In the genomic region with DNA sequence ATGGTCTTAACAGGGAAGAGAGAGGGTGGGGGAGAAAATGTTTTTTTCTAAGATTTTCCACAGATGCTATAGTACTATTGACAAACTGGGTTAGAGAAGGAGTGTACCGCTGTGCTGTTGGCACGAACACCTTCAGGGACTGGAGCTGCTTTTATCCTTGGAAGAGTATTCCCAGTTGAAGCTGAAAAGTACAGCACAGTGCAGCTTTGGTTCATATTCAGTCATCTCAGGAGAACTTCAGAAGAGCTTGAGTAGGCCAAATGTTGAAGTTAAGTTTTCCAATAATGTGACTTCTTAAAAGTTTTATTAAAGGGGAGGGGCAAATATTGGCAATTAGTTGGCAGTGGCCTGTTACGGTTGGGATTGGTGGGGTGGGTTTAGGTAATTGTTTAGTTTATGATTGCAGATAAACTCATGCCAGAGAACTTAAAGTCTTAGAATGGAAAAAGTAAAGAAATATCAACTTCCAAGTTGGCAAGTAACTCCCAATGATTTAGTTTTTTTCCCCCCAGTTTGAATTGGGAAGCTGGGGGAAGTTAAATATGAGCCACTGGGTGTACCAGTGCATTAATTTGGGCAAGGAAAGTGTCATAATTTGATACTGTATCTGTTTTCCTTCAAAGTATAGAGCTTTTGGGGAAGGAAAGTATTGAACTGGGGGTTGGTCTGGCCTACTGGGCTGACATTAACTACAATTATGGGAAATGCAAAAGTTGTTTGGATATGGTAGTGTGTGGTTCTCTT, we compare ENCODE assay signal across 8 cellular contexts. TPM values are rescaled to one million over a fixed set of nuclear protein-coding genes. Genes with fewer than 3 reads are reported as not detected.
DNase-seq lines count a peak whose midpoint lies in the region; ATAC-seq and TF ChIP-seq lines count a peak whose summit lies in the region.

No MANE protein-coding gene starts in this region.

- no peak for ATAC-seq in SK-N-SH treated with all-trans-retinoic acid at 6 μM for 48 hours

- no peaks in the 10 kb centered on the region for H3K9me3 ChIP-seq in testis

- TF ChIP-seq CTCF in testis (IDR thresholded peaks at IDR 0.05) (no peak), RWPE1 (conservative IDR thresholded peaks at IDR 0.05; ENCODE audit: low read depth) (no peak)

- peaks cover 24% of the 10 kb centered on the region for H3K4me1 ChIP-seq in testis

- CTCF ChIA-PET in RWPE1 (lab: Yijun Ruan, JAX), result interaction anchor here (0.7 kb wide), 1 partner anchor 9 kb away, joined by 3 read pairs; no protein-coding TSS in a partner anchor

- POLR2A ChIA-PET in RWPE1 (lab: Yijun Ruan, JAX; ENCODE audit: low non-redundant PET), result interaction anchor here (0.6 to 1.1 kb wide), 3 partner anchors 10 to 161 kb away, joined by 3 to 4 read pairs (median 3); no protein-coding TSS in a partner anchor

- no peaks in the 10 kb centered on the region for H3K36me3 ChIP-seq in testis (ENCODE audit: low read depth, missing control alignments)

- intact Hi-C loops in testis (cut with DNase I; ENCODE audit: low total_unique reads), result no loop called here

- H3K4me3 ChIP-seq in iPS-11a (ENCODE audit: low read depth, low read length) (peak overlapping the region; percentile 99), testis (peak overlapping the region; percentile 90 to 94)

- H3K27me3 ChIP-seq in testis, result no peaks in the 10 kb centered on the region

- peak overlapping the region; percentile 92 to 96 for H3K27ac ChIP-seq in testis
- no peak overlapping the region for H3K27ac ChIP-seq in RWPE1

- peak; percentile 26 for DNase-seq in NOMO-1 treated with DMSO at 0.1 percent for 48 hours (lab: John Stamatoyannopoulos, UW; ENCODE audit: unreplicated experiment)
- no peak for DNase-seq in NOMO-1 treated with dmso at 0.1 percent for 144 hours (lab: John Stamatoyannopoulos, UW; ENCODE audit: unreplicated experiment)
- DNase-seq in testis, result no peak
- DNase-seq in RWPE1 (ENCODE audit: low spot score), result no peak
- no peak for DNase-seq in COR-L47 (lab: John Stamatoyannopoulos, UW)
- DNase-seq in stimulated activated naive CD4-positive, alpha-beta T cell treated with Interleukin-2 at 50 U/mL for 16 hours (lab: John Stamatoyannopoulos, UW), result no peak

- WGBS in testis, 2 donors, result 0 to 2% methylated on average over 3 of the region's 3 CpGs

- no peak for TF ChIP-seq POLR2A in testis (IDR thresholded peaks at IDR 0.05)

TF ChIP-seq in SK-N-SH treated with all-trans-retinoic acid at 6 μM for 48 hours, 23 proteins besides CTCF, POLR2A, EP300 and RAD21 (continues in another document):
- TF ChIP-seq ESRRG (CRISPR knock-in tag; IDR thresholded peaks at IDR 0.05) (no peak; the same call in 1 of the 2 replicates), ZC3H10 (CRISPR knock-in tag; IDR thresholded peaks at IDR 0.05) (peak; percentile 56), GLIS3 (CRISPR knock-in tag; IDR thresholded peaks at IDR 0.05) (peak; percentile 86; the same call in 1 of the 2 replicates), BACH2 (CRISPR knock-in tag; IDR thresholded peaks at IDR 0.05; ENCODE audit: borderline replicate concordance) (no peak), OSR1 (CRISPR knock-in tag; IDR thresholded peaks at IDR 0.05) (no peak), ARNTL (CRISPR knock-in tag; IDR thresholded peaks at IDR 0.05; ENCODE audit: borderline replicate concordance, low read depth) (no peak), PPARA (CRISPR knock-in tag; IDR thresholded peaks at IDR 0.05; ENCODE audit: borderline replicate concordance) (no peak), TOX (CRISPR knock-in tag; IDR thresholded peaks at IDR 0.05; ENCODE audit: borderline replicate concordance) (peak; percentile 79; the same call in 1 of the 2 replicates), TCF4 (CRISPR knock-in tag; IDR thresholded peaks at IDR 0.05; ENCODE audit: borderline replicate concordance) (peak; percentile 7), RARB (CRISPR knock-in tag; IDR thresholded peaks at IDR 0.05) (peak; percentile 32), ZNF70 (CRISPR knock-in tag; IDR thresholded peaks at IDR 0.05) (peak; percentile 66; the same call in 1 of the 2 replicates), ZNF8 (CRISPR knock-in tag; IDR thresholded peaks at IDR 0.05) (peak; percentile 14; the same call in 1 of the 2 replicates), ZFP3 (CRISPR knock-in tag; IDR thresholded peaks at IDR 0.05) (0 out of 2 replicates have a peak, but pooled peaks have one; percentile 30), SNAI2 (CRISPR knock-in tag; IDR thresholded peaks at IDR 0.05) (peak; percentile 20)
- TF ChIP-seq, protein P1, sequence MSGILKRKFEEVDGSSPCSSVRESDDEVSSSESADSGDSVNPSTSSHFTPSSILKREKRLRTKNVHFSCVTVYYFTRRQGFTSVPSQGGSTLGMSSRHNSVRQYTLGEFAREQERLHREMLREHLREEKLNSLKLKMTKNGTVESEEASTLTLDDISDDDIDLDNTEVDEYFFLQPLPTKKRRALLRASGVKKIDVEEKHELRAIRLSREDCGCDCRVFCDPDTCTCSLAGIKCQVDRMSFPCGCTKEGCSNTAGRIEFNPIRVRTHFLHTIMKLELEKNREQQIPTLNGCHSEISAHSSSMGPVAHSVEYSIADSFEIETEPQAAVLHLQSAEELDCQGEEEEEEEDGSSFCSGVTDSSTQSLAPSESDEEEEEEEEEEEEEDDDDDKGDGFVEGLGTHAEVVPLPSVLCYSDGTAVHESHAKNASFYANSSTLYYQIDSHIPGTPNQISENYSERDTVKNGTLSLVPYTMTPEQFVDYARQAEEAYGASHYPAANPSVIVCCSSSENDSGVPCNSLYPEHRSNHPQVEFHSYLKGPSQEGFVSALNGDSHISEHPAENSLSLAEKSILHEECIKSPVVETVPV (CRISPR knock-in tag; IDR thresholded peaks at IDR 0.05), result no peak
- TF ChIP-seq, protein P2, sequence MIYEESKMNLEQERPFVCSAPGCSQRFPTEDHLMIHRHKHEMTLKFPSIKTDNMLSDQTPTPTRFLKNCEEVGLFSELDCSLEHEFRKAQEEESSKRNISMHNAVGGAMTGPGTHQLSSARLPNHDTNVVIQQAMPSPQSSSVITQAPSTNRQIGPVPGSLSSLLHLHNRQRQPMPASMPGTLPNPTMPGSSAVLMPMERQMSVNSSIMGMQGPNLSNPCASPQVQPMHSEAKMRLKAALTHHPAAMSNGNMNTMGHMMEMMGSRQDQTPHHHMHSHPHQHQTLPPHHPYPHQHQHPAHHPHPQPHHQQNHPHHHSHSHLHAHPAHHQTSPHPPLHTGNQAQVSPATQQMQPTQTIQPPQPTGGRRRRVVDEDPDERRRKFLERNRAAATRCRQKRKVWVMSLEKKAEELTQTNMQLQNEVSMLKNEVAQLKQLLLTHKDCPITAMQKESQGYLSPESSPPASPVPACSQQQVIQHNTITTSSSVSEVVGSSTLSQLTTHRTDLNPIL (CRISPR knock-in tag; IDR thresholded peaks at IDR 0.05; ENCODE audit: low read depth), result peak; percentile 84
- TF ChIP-seq, protein P3, sequence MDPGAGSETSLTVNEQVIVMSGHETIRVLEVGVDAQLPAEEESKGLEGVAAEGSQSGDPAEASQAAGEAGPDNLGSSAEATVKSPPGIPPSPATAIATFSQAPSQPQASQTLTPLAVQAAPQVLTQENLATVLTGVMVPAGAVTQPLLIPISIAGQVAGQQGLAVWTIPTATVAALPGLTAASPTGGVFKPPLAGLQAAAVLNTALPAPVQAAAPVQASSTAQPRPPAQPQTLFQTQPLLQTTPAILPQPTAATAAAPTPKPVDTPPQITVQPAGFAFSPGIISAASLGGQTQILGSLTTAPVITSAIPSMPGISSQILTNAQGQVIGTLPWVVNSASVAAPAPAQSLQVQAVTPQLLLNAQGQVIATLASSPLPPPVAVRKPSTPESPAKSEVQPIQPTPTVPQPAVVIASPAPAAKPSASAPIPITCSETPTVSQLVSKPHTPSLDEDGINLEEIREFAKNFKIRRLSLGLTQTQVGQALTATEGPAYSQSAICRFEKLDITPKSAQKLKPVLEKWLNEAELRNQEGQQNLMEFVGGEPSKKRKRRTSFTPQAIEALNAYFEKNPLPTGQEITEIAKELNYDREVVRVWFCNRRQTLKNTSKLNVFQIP (CRISPR knock-in tag; IDR thresholded peaks at IDR 0.05; ENCODE audit: borderline replicate concordance, low read depth), result 0 out of 2 replicates have a peak, but pooled peaks have one; percentile 61
- TF ChIP-seq, protein P4, sequence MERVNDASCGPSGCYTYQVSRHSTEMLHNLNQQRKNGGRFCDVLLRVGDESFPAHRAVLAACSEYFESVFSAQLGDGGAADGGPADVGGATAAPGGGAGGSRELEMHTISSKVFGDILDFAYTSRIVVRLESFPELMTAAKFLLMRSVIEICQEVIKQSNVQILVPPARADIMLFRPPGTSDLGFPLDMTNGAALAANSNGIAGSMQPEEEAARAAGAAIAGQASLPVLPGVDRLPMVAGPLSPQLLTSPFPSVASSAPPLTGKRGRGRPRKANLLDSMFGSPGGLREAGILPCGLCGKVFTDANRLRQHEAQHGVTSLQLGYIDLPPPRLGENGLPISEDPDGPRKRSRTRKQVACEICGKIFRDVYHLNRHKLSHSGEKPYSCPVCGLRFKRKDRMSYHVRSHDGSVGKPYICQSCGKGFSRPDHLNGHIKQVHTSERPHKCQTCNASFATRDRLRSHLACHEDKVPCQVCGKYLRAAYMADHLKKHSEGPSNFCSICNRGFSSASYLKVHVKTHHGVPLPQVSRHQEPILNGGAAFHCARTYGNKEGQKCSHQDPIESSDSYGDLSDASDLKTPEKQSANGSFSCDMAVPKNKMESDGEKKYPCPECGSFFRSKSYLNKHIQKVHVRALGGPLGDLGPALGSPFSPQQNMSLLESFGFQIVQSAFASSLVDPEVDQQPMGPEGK (CRISPR knock-in tag; IDR thresholded peaks at IDR 0.05; ENCODE audit: borderline replicate concordance), result peak; percentile 19; the same call in 1 of the 2 replicates

RNA-seq across cellular contexts. Expression of a gene that starts 2.9 kb away (rescaled TPM):
- 1,000 to 10,000 TPM; 8,109 to 9,314 TPM for total RNA-seq in testis
- 26.7 TPM for polyA plus RNA-seq in testis (ENCODE audit: insufficient read depth, low read depth, low replicate concordance)

RNA-seq across cellular contexts. Expression of a gene that starts 23.2 kb away (rescaled TPM):
- 100 to 1,000 TPM; 131 to 160 TPM for total RNA-seq in testis
- polyA plus RNA-seq in testis (ENCODE audit: insufficient read depth, low read depth, low replicate concordance), result 127 TPM

RNA-seq across cellular contexts. Expression of a gene that starts 56.5 kb away (rescaled TPM):
- total RNA-seq in testis, result 100 to 1,000 TPM; 112 to 126 TPM
- polyA plus RNA-seq in testis (ENCODE audit: insufficient read depth, low read depth, low replicate concordance), result 58.1 TPM
